ENCODE assay signal across 19 cellular contexts in genomic region chr14:105023144-105023543, GRCh38. TPM values are rescaled to one million over a fixed set of nuclear protein-coding genes. Genes with fewer than 3 reads are reported as not detected.
DNase-seq lines count a peak whose midpoint lies in the region; ATAC-seq, FAIRE-seq and TF ChIP-seq lines count a peak whose summit lies in the region.
"Had no signal": no experiment of that assay in that cellular context is flagged by ENCODE, and none has a peak within 500 bp of the region (broad histone marks: within the 10 kb centered on the region; RNA-seq: fewer than 3 reads in every experiment).

No MANE protein-coding gene starts in this region.

- intact Hi-C loops in activated CD4-positive, alpha-beta T cell treated with anti-CD3 and anti-CD28 coated beads, Interleukin-2, amount 10 ng/mL, durations not matched to agents 24 days and 14 days (cut with micrococcal nuclease) = no loop called here
- intact Hi-C loops in GM12878 (cut with micrococcal nuclease; ENCODE audit: unreplicated experiment) = loop anchor here (5.0 kb wide), 1 partner anchor 44 kb away; the partner anchor contains the start of gene GPR132
- intact Hi-C loops in prostate gland (cut with DNase I) = loop anchor here (5.0 kb wide), 1 partner anchor 41 kb away; no protein-coding TSS in a partner anchor

- H3K9me3 Mint-ChIP-seq in activated CD4-positive, alpha-beta T cell treated with anti-CD3 and anti-CD28 coated beads, Interleukin-2, amount 10 ng/mL, durations not matched to agents 24 days and 14 days = no peaks in the 10 kb centered on the region
- no peaks in the 10 kb centered on the region for H3K9me3 Mint-ChIP-seq in neural progenitor cell

- H3K4me3 Mint-ChIP-seq in activated CD4-positive, alpha-beta T cell treated with anti-CD3 and anti-CD28 coated beads, Interleukin-2, amount 10 ng/mL, durations not matched to agents 24 days and 14 days = peak overlapping the region; percentile 16
- peak overlapping the region; percentile 96 for H3K4me3 Mint-ChIP-seq in neural progenitor cell

- BruUV-seq in GM12878 (replicated peaks; lab: Mats Ljungman, UMichigan) = no TSS peak

- no peak overlapping the region for H2AFZ ChIP-seq in GM12878 (ENCODE audit: control insufficient read depth, low read depth, low read length)
- H2AFZ ChIP-seq in neural progenitor cell (replicated peaks) = no peak overlapping the region

- H3K4me1 ChIP-seq in GM12878 (ENCODE audit: control insufficient read depth, insufficient read depth, low read length) = peaks cover 26% of the 10 kb centered on the region
- peaks cover 17% of the 10 kb centered on the region for H3K4me1 ChIP-seq in neural progenitor cell
- peaks cover 3% of the 10 kb centered on the region for H3K4me1 ChIP-seq in prostate gland (replicated peaks)

- peaks cover 13% of the 10 kb centered on the region for H3F3A ChIP-seq in neural progenitor cell (ENCODE audit: low read depth)

- 95% methylated on average over 11 of the region's 11 CpGs for WGBS in GM12878 (ENCODE audit: insufficient coverage, insufficient replicate concordance, low lambda C conversion rate, missing lambda C conversion rate)
- whole genome bisulfite sequencing in prostate gland = 69% methylated on average over 11 of the region's 11 CpGs

- H3K27me3 Mint-ChIP-seq in activated CD4-positive, alpha-beta T cell treated with anti-CD3 and anti-CD28 coated beads, Interleukin-2, amount 10 ng/mL, durations not matched to agents 24 days and 14 days = no peaks in the 10 kb centered on the region
- peaks cover 7% of the 10 kb centered on the region for H3K27me3 Mint-ChIP-seq in neural progenitor cell (ENCODE audit: insufficient read depth, low read depth)
- H3K27me3 Mint-ChIP-seq: activated naive CD8-positive, alpha-beta T cell treated with anti-CD3 and anti-CD28 coated beads, Interleukin-2, amount 10 ng/mL, durations not matched to agents 7 days and 5 days had no signal

- peaks cover 5% of the 10 kb centered on the region; the same call in 1 of the 3 replicates for H3K9me3 ChIP-seq in GM12878 (replicated peaks; ENCODE audit: control insufficient read depth, insufficient read depth, low read length)
- H3K9me3 ChIP-seq in neural progenitor cell (ENCODE audit: low read depth) = no peaks in the 10 kb centered on the region
- H3K9me3 ChIP-seq in prostate gland = no peaks in the 10 kb centered on the region
- H3K9me3 ChIP-seq: HAP-1, spleen had no signal

- H3K36me3 ChIP-seq in GM12878 (ENCODE audit: control insufficient read depth in 2 of 2, insufficient read depth in 2 of 2, low read length in 1 of 2) = peaks cover 0 to 2% of the 10 kb centered on the region in 2 experiments; a peak in 2 of 4 replicates
- H3K36me3 ChIP-seq in neural progenitor cell = no peaks in the 10 kb centered on the region
- H3K36me3 ChIP-seq in prostate gland = no peaks in the 10 kb centered on the region
- H3K36me3 ChIP-seq: spleen had no signal

- POLR2A ChIA-PET in GM12878 (lab: Charles Lee) = interaction anchor here (1.3 kb wide), 1 partner anchor 43 kb away, joined by 3 read pairs; no protein-coding TSS in a partner anchor

- no peak for TF ChIP-seq EP300 in GM12878 (IDR thresholded peaks at IDR 0.05; ENCODE audit: borderline replicate concordance in 1 of 2, control insufficient read depth in 1 of 2, low read depth in 2 of 2, low read length in 2 of 2)

- no peak for TF ChIP-seq RAD21 in GM12878 (IDR thresholded peaks at IDR 0.05; ENCODE audit: insufficient read depth, low read depth, low read length)

- TF ChIP-seq CTCF in GM12878 (IDR thresholded peaks at IDR 0.05 in 2 of 3, conservative IDR thresholded peaks at IDR 0.05 in 1 of 3; ENCODE audit: control insufficient read depth in 2 of 3, extremely low read depth in 1 of 3, insufficient read depth in 1 of 3, low read depth in 3 of 3, low read length in 3 of 3) = no peak
- no peak for TF ChIP-seq CTCF in neural progenitor cell (IDR thresholded peaks at IDR 0.05)
- TF ChIP-seq CTCF in prostate gland (IDR thresholded peaks at IDR 0.05) = no peak

- H3K27me3 ChIP-seq in GM12878 (replicated peaks in 1 of 2; ENCODE audit: control insufficient read depth in 2 of 2, insufficient read depth in 2 of 2, low read length in 1 of 2) (no peaks in the 10 kb centered on the region), neural progenitor cell (peaks cover 2% of the 10 kb centered on the region), prostate gland (replicated peaks; ENCODE audit: insufficient read depth) (no peaks in the 10 kb centered on the region)
- H3K27me3 ChIP-seq: spleen had no signal

- in situ Hi-C loops in GM12878 (cut with MboI) = no loop called here

- no peak overlapping the region for H3K27ac Mint-ChIP-seq in activated CD4-positive, alpha-beta T cell treated with anti-CD3 and anti-CD28 coated beads, Interleukin-2, amount 10 ng/mL, durations not matched to agents 24 days and 14 days
- no peak overlapping the region for H3K27ac Mint-ChIP-seq in neural progenitor cell
- H3K27ac Mint-ChIP-seq: activated naive CD8-positive, alpha-beta T cell treated with anti-CD3 and anti-CD28 coated beads, Interleukin-2, amount 10 ng/mL, durations not matched to agents 7 days and 5 days had no signal

- no peak overlapping the region for H3K9ac ChIP-seq in GM12878 (ENCODE audit: control insufficient read depth, insufficient read depth, low read length)
- no peak overlapping the region for H3K9ac ChIP-seq in neural progenitor cell

- RAD21 ChIA-PET in GM12878 (lab: Charles Lee; ENCODE audit: unreplicated experiment) = no interaction called here

- H4K20me1 ChIP-seq in GM12878 (ENCODE audit: control insufficient read depth, insufficient read depth) (no peaks in the 10 kb centered on the region), neural progenitor cell (ENCODE audit: low read depth) (peaks cover 23% of the 10 kb centered on the region)

- H3K27ac ChIP-seq in GM12878 (ENCODE audit: control insufficient read depth, insufficient read depth) = no peak overlapping the region
- no peak overlapping the region for H3K27ac ChIP-seq in neural progenitor cell
- H3K27ac ChIP-seq in prostate gland = no peak overlapping the region
- H3K27ac ChIP-seq: dorsolateral prefrontal cortex, SK-N-MC, spleen had no signal

- TF ChIP-seq POLR2A in GM12878 (IDR thresholded peaks at IDR 0.05; ENCODE audit: low read depth, low read length) (no peak), prostate gland (IDR thresholded peaks at IDR 0.05) (no peak)

- peaks cover 45% of the 10 kb centered on the region for H3K4me1 Mint-ChIP-seq in activated CD4-positive, alpha-beta T cell treated with anti-CD3 and anti-CD28 coated beads, Interleukin-2, amount 10 ng/mL, durations not matched to agents 24 days and 14 days
- peaks cover 38% of the 10 kb centered on the region for H3K4me1 Mint-ChIP-seq in neural progenitor cell

- FAIRE-seq in RCC 7860 (lab: Jason Lieb, UNC) (no peak), GM12878 (lab: Jason Lieb, UNC) (no peak)
- FAIRE-seq: A204.1, GM12891 had no signal

- H3K4me2 ChIP-seq in GM12878 (ENCODE audit: control insufficient read depth, insufficient read depth) = no peak overlapping the region
- H3K4me2 ChIP-seq in neural progenitor cell = no peak overlapping the region

- peaks cover 44% of the 10 kb centered on the region for H3K79me2 ChIP-seq in GM12878 (ENCODE audit: control insufficient read depth, insufficient read depth, low read length)
- peaks cover 41% of the 10 kb centered on the region for H3K79me2 ChIP-seq in neural progenitor cell (ENCODE audit: low read depth)

- H3K4me3 ChIP-seq in GM12878 (0 out of 2 replicates have a peak overlapping the region, but pooled peaks have one; percentile 72), neural progenitor cell (no peak overlapping the region), prostate gland (no peak overlapping the region)
- H3K4me3 ChIP-seq: dorsolateral prefrontal cortex, HAP-1, spleen had no signal

- SMC1A ChIA-PET in GM12878 (lab: Charles Lee; ENCODE audit: uncharacterized antibody, unreplicated experiment) = no interaction called here

- peaks cover 24% of the 10 kb centered on the region for H3K36me3 Mint-ChIP-seq in activated CD4-positive, alpha-beta T cell treated with anti-CD3 and anti-CD28 coated beads, Interleukin-2, amount 10 ng/mL, durations not matched to agents 24 days and 14 days (ENCODE audit: low read depth)
- peaks cover 6% of the 10 kb centered on the region for H3K36me3 Mint-ChIP-seq in neural progenitor cell

- DNase-seq in activated CD4-positive, alpha-beta T cell treated with anti-CD3 and anti-CD28 coated beads, Interleukin-2, amount 10 ng/mL, durations not matched to agents 24 days and 14 days = no peak
- no peak for DNase-seq in activated CD4-positive, alpha-beta T cell treated with anti-CD3 and anti-CD28 coated beads, Interleukin-2, amount 50 U/mL, for 48 hours
- DNase-seq in RCC 7860 (ENCODE audit: low spot score) (peak; percentile 38), GM12878 (ENCODE audit: low read depth, low spot score) (no peak), neural progenitor cell (ENCODE audit: low spot score) (no peak), prostate gland (ENCODE audit: low spot score) (no peak), cerebellar nuclear complex (lab: John Stamatoyannopoulos, UW) (no peak), GOT3 (lab: John Stamatoyannopoulos, UW) (no peak)
- DNase-seq: activated CD4-positive, alpha-beta T cell treated with anti-CD3 and anti-CD28 coated beads for 1 hour; activated naive CD8-positive, alpha-beta T cell treated with anti-CD3 and anti-CD28 coated beads, Interleukin-2, amount 10 ng/mL, durations not matched to agents 7 days and 5 days; dorsolateral prefrontal cortex; NCI-H1417; NCI-H774; spleen had no signal

- CTCF ChIA-PET in GM12878 (lab: Yijun Ruan, JAX) = no interaction called here

- ATAC-seq in GM12878 = no peak

RNA-seq across cellular contexts. Expression of gene CDCA4, which starts 2.3 kb away (rescaled TPM):
- total RNA-seq in activated CD4-positive, alpha-beta T cell treated with anti-CD3 and anti-CD28 coated beads, Interleukin-2, amount 10 ng/mL, durations not matched to agents 24 days and 14 days = 64.6 and 66.3 TPM in 2 replicates
- 26.9 and 31.0 TPM in 2 replicates for total RNA-seq in GM12878 (2013; cell fraction: nucleolus; rRNA removed)
- total RNA-seq in GM12878 (2014; rRNA removed) = 59.0 and 62.9 TPM in 2 replicates
- 28.7 and 30.1 TPM in 2 replicates for total RNA-seq in GM12878 (2014; rRNA removed; fragmentation: Illumina TruSeq; extraction: Trizol)
- total RNA-seq in GM12878 (2021) = 56.3 and 60.2 TPM in 2 replicates
- 12.7 TPM for polyA plus RNA-seq in GM12878 (2011; ENCODE audit: low read depth)
- polyA plus RNA-seq in GM12878 (2011; rRNA removed) = 35.4 and 48.5 TPM in 2 replicates
- 50.6 and 63.1 TPM in 2 replicates for polyA plus RNA-seq in GM12878 (2011; cell fraction: cytosol; rRNA removed)
- polyA plus RNA-seq in GM12878 (2011; cell fraction: nucleus; rRNA removed) = 32.4 and 40.6 TPM in 2 replicates
- polyA plus RNA-seq in GM12878 (2012) = 27.2 and 36.2 TPM in 2 replicates
- polyA plus RNA-seq in GM12878 (2014; fragmentation: Illumina TruSeq; extraction: Trizol) = 14.4 and 23.3 TPM in 2 replicates
- 10 to 100 TPM; 10.4 to 16.1 TPM for polyA plus RNA-seq in GM12878 (2014; fragmentation: Nextera tagmentation; extraction: Ambion mirVana)
- 55.7 and 59.3 TPM in 2 replicates for polyA plus RNA-seq in GM12878 (2014; rRNA removed)
- 10 to 100 TPM; 61.7 to 64.0 TPM for polyA plus RNA-seq in GM12878 (2016; fragmentation: Nextera tagmentation; extraction: Ambion mirVana)
- polyA minus RNA-seq in GM12878 (2011; rRNA and poly(A)+ RNA removed) = 25.7 and 41.9 TPM in 2 replicates
- polyA minus RNA-seq in GM12878 (2011; cell fraction: cytosol; rRNA and poly(A)+ RNA removed) = 16.9 and 21.2 TPM in 2 replicates
- 8.0 and 14.2 TPM in 2 replicates for polyA minus RNA-seq in GM12878 (2011; cell fraction: nucleus; rRNA and poly(A)+ RNA removed)
- 56.6 and 102 TPM in 2 replicates for total RNA-seq in neural progenitor cell (ENCODE audit: low replicate concordance)
- 10 to 100 TPM; 12.3 to 17.6 TPM for total RNA-seq in prostate gland

RNA-seq across cellular contexts. Expression of gene CLBA1, which starts 37.6 kb away (rescaled TPM):
- total RNA-seq in activated CD4-positive, alpha-beta T cell treated with anti-CD3 and anti-CD28 coated beads, Interleukin-2, amount 10 ng/mL, durations not matched to agents 24 days and 14 days = 2.4 and 2.5 TPM in 2 replicates
- 2.8 and 4.2 TPM in 2 replicates for total RNA-seq in GM12878 (2013; cell fraction: nucleolus; rRNA removed)
- total RNA-seq in GM12878 (2014; rRNA removed) (0.76 and 0.96 TPM in 2 replicates), GM12878 (2014; rRNA removed; fragmentation: Illumina TruSeq; extraction: Trizol) (0.45 and 0.74 TPM in 2 replicates), GM12878 (2021) (0.56 and 0.90 TPM in 2 replicates), neural progenitor cell (ENCODE audit: low replicate concordance) (8.5 and 10.8 TPM in 2 replicates), prostate gland (10 to 100 TPM; 15.2 to 19.3 TPM)
- 1.1 TPM for polyA plus RNA-seq in GM12878 (2011; ENCODE audit: low read depth)
- polyA plus RNA-seq in GM12878 (2011; rRNA removed) (0.38 and 0.59 TPM in 2 replicates), GM12878 (2014; fragmentation: Illumina TruSeq; extraction: Trizol) (0.24 and 0.62 TPM in 2 replicates), GM12878 (2014; fragmentation: Nextera tagmentation; extraction: Ambion mirVana) (under 1 TPM in 1 of 2 experiments, not detected in 1; 0.07 TPM), GM12878 (2014; rRNA removed) (0.72 and 1.1 TPM in 2 replicates), GM12878 (2016; fragmentation: Nextera tagmentation; extraction: Ambion mirVana) (1 to 10 TPM in 1 of 2 experiments, under 1 TPM in 1; 0.62 to 1.1 TPM)
- polyA plus RNA-seq in GM12878 (2011; cell fraction: cytosol; rRNA removed) = 0.92 and 1.1 TPM in 2 replicates
- 2.5 and 2.9 TPM in 2 replicates for polyA plus RNA-seq in GM12878 (2011; cell fraction: nucleus; rRNA removed)
- 1.4 and 2.2 TPM in 2 replicates for polyA plus RNA-seq in GM12878 (2012)
- polyA minus RNA-seq in GM12878 (2011; rRNA and poly(A)+ RNA removed) = 0.88 TPM in 1 of 2 replicates, not detected in the other
- polyA minus RNA-seq in GM12878 (2011; cell fraction: cytosol; rRNA and poly(A)+ RNA removed) = 0.83 TPM in 1 of 2 replicates, not detected in the other
- 0.73 and 0.96 TPM in 2 replicates for polyA minus RNA-seq in GM12878 (2011; cell fraction: nucleus; rRNA and poly(A)+ RNA removed)

RNA-seq across cellular contexts. Expression of gene GPR132, which starts 42.1 kb away (rescaled TPM):
- 25.8 and 31.5 TPM in 2 replicates for total RNA-seq in activated CD4-positive, alpha-beta T cell treated with anti-CD3 and anti-CD28 coated beads, Interleukin-2, amount 10 ng/mL, durations not matched to agents 24 days and 14 days
- total RNA-seq in GM12878 (2013; cell fraction: nucleolus; rRNA removed) = 118 and 130 TPM in 2 replicates
- total RNA-seq in GM12878 (2014; rRNA removed) = 45.8 and 49.3 TPM in 2 replicates
- 20.3 and 21.0 TPM in 2 replicates for total RNA-seq in GM12878 (2014; rRNA removed; fragmentation: Illumina TruSeq; extraction: Trizol)
- 39.6 and 40.3 TPM in 2 replicates for total RNA-seq in GM12878 (2021)
- 9.9 TPM for polyA plus RNA-seq in GM12878 (2011; ENCODE audit: low read depth)
- polyA plus RNA-seq in GM12878 (2011; rRNA removed) = 10.2 and 14.9 TPM in 2 replicates
- polyA plus RNA-seq in GM12878 (2011; cell fraction: cytosol; rRNA removed) = 23.7 and 36.1 TPM in 2 replicates
- 47.6 and 57.0 TPM in 2 replicates for polyA plus RNA-seq in GM12878 (2011; cell fraction: nucleus; rRNA removed)
- polyA plus RNA-seq in GM12878 (2012) = 22.6 and 24.5 TPM in 2 replicates
- 4.9 and 14.5 TPM in 2 replicates for polyA plus RNA-seq in GM12878 (2014; fragmentation: Illumina TruSeq; extraction: Trizol)
- 1 to 10 TPM; 1.9 to 2.2 TPM for polyA plus RNA-seq in GM12878 (2014; fragmentation: Nextera tagmentation; extraction: Ambion mirVana)
- polyA plus RNA-seq in GM12878 (2014; rRNA removed) = 30.0 and 30.7 TPM in 2 replicates
- polyA plus RNA-seq in GM12878 (2016; fragmentation: Nextera tagmentation; extraction: Ambion mirVana) = 10 to 100 TPM; 19.8 to 21.7 TPM
- 38.5 and 63.1 TPM in 2 replicates for polyA minus RNA-seq in GM12878 (2011; rRNA and poly(A)+ RNA removed)
- polyA minus RNA-seq in GM12878 (2011; cell fraction: cytosol; rRNA and poly(A)+ RNA removed) = 15.9 and 17.0 TPM in 2 replicates
- 15.6 and 33.9 TPM in 2 replicates for polyA minus RNA-seq in GM12878 (2011; cell fraction: nucleus; rRNA and poly(A)+ RNA removed)
- total RNA-seq in neural progenitor cell (ENCODE audit: low replicate concordance) = 0.22 and 0.51 TPM in 2 replicates
- total RNA-seq in prostate gland = 1 to 10 TPM in 1 of 2 donors, under 1 TPM in 1; 0.68 to 1.4 TPM
- polyA plus RNA-seq: neural cell had no signal

RNA-seq across cellular contexts. Expression of gene AHNAK2, which starts 45.0 kb away (rescaled TPM):
- total RNA-seq in activated CD4-positive, alpha-beta T cell treated with anti-CD3 and anti-CD28 coated beads, Interleukin-2, amount 10 ng/mL, durations not matched to agents 24 days and 14 days = 0.02 TPM in 2 replicates
- total RNA-seq in GM12878 (2013; cell fraction: nucleolus; rRNA removed) = 0.02 TPM in 1 of 2 replicates, not detected in the other
- not detected in 2 replicates for total RNA-seq in GM12878 (2014; rRNA removed)
- total RNA-seq in GM12878 (2014; rRNA removed; fragmentation: Illumina TruSeq; extraction: Trizol) = not detected in 2 replicates
- total RNA-seq in GM12878 (2021) = 0.03 and 0.10 TPM in 2 replicates
- 0.05 TPM for polyA plus RNA-seq in GM12878 (2011; ENCODE audit: low read depth)
- 0.03 TPM in 1 of 2 replicates, not detected in the other for polyA plus RNA-seq in GM12878 (2011; rRNA removed)
- polyA plus RNA-seq in GM12878 (2011; cell fraction: cytosol; rRNA removed) = not detected in 2 replicates
- not detected in 2 replicates for polyA plus RNA-seq in GM12878 (2011; cell fraction: nucleus; rRNA removed)
- 0.03 TPM in 2 replicates for polyA plus RNA-seq in GM12878 (2012)
- polyA plus RNA-seq in GM12878 (2014; fragmentation: Illumina TruSeq; extraction: Trizol) = not detected in 2 replicates
- not detected for polyA plus RNA-seq in GM12878 (2014; fragmentation: Nextera tagmentation; extraction: Ambion mirVana)
- not detected in 2 replicates for polyA plus RNA-seq in GM12878 (2014; rRNA removed)
- not detected for polyA plus RNA-seq in GM12878 (2016; fragmentation: Nextera tagmentation; extraction: Ambion mirVana)
- not detected in 2 replicates for polyA minus RNA-seq in GM12878 (2011; rRNA and poly(A)+ RNA removed)
- 0.42 TPM in 1 of 2 replicates, not detected in the other for polyA minus RNA-seq in GM12878 (2011; cell fraction: cytosol; rRNA and poly(A)+ RNA removed)
- polyA minus RNA-seq in GM12878 (2011; cell fraction: nucleus; rRNA and poly(A)+ RNA removed) = under 0.01 and 0.19 TPM in 2 replicates
- total RNA-seq in neural progenitor cell (ENCODE audit: low replicate concordance) = 0.77 and 1.3 TPM in 2 replicates
- 10 to 100 TPM; 18.3 to 27.2 TPM for total RNA-seq in prostate gland

Comparison
In these comparisons a context has a peak if more than half of its experiments do, and no peak if none do; other contexts are left out.
1. RNA of gene GPR132, which starts 42.1 kb away (total RNA-seq): 20.3 to 130 TPM in GM12878 and 25.8 to 31.5 TPM in activated CD4-positive, alpha-beta T cell treated with anti-CD3 and anti-CD28 coated beads, Interleukin-2, amount 10 ng/mL, durations not matched to agents 24 days and 14 days; 0.68 to 1.4 TPM in prostate gland and 0.22 to 0.51 TPM in neural progenitor cell; every median in the first group is over 4 times any median in the second.